1 cellular context compared by ENCODE assay signal in genomic region chr7:139522830-139523198, GRCh38.
TF ChIP-seq lines count a peak whose summit lies in the region.

No MANE protein-coding gene starts in this region.

TF ChIP-seq in GM23338, 12 proteins besides CTCF, POLR2A, EP300 and RAD21 (continued from another document):
- TF ChIP-seq ZNF462 (CRISPR knock-in tag; IDR thresholded peaks at IDR 0.05), result no peak
- TF ChIP-seq JUNB (IDR thresholded peaks at IDR 0.05; ENCODE audit: unreplicated experiment), result no peak
- no peak for TF ChIP-seq STAT1 (IDR thresholded peaks at IDR 0.05; ENCODE audit: unreplicated experiment)
- no peak for TF ChIP-seq ZNF114 (CRISPR knock-in tag; IDR thresholded peaks at IDR 0.05)
TF ChIP-seq in GM23338: peak in this region for 0.
